1 cellular context compared by ENCODE assay signal in the genomic region with DNA sequence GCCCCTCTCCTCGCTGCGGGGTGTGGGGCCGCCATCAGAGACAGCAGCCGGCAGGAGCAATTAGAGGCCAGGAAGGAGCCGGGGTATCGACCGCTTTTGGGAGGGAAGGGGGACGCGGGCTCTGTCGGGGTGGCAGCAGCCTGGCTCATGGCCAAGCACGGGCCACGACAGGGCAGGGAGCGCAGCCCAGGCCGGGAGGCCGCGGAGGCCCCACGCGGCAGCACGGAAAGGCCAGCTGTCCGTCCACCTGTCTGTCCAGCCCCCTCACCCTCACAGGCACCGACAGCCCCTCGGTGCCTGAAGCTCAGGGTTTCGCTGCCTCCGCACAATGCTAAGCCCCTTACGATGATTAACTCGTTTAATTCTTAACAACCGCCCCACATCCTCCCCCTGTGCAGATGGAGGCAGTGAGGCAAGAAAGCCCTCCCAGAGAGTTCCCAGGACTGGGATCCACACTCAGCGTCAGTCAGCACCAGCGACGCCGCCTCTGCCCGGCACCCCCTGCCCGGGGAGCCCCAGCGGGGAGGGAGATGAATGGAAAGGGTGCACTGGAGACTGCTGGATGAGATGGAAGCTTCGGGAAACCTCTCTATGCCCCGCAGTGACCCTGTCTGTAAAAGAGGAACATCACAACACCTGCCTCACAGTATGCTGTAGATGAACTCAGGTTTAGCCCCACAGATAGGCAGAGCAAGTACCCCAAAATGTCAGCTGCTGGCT.
TF ChIP-seq lines count a peak whose summit lies in the region.

No MANE protein-coding gene starts in this region.

TF ChIP-seq in HEK293, 187 proteins besides CTCF, POLR2A, EP300 and RAD21 (continued from another document):
- TF ChIP-seq GLIS1 (tag by site-specific recombination; IDR thresholded peaks at IDR 0.05) = no peak
